ENCODE assay signal across 14 cellular contexts in genomic region chr2:109422758-109423500, GRCh38.
DNase-seq lines count a peak whose midpoint lies in the region; ATAC-seq and TF ChIP-seq lines count a peak whose summit lies in the region.
"Had no signal": no experiment of that assay in that cellular context is flagged by ENCODE, and none has a peak within 500 bp of the region (broad histone marks: within the 10 kb centered on the region; RNA-seq: fewer than 3 reads in every experiment).

No MANE protein-coding gene starts in this region.

- peaks cover 38% of the 10 kb centered on the region for H3K36me3 Mint-ChIP-seq in chondrocyte (ENCODE audit: low read depth)
- H3K36me3 Mint-ChIP-seq: CD4-positive, alpha-beta memory T cell had no signal

- no peak overlapping the region for H2BK12ac ChIP-seq in neuronal stem cell (ENCODE audit: low read length)

- peak overlapping the region; percentile 9 for H3K9ac ChIP-seq in neuronal stem cell (ENCODE audit: low read depth, low read length, poor library complexity)

- H3K4me2 ChIP-seq in neuronal stem cell (ENCODE audit: insufficient read depth, low read length, poor library complexity, severe bottlenecking): no peak overlapping the region

- H3K27ac ChIP-seq in neuronal stem cell (replicated peaks; ENCODE audit: low read length): no peak overlapping the region
- H3K27ac ChIP-seq in gastrocnemius medialis: peak overlapping the region; percentile 56 to 85 (median 77)
- no peak overlapping the region for H3K27ac ChIP-seq in upper lobe of left lung
- no peak overlapping the region for H3K27ac ChIP-seq in uterus
- H3K27ac ChIP-seq: C4-2B, HL-60 had no signal

- no peak overlapping the region for H3K4me3 Mint-ChIP-seq in chondrocyte (ENCODE audit: unreplicated experiment)
- H3K4me3 Mint-ChIP-seq: B cell; CD4-positive, alpha-beta memory T cell had no signal

- H2BK120ac ChIP-seq in neuronal stem cell (ENCODE audit: low read depth, low read length): no peak overlapping the region

- no peak for TF ChIP-seq CTCF in chondrocyte (IDR thresholded peaks at IDR 0.05)
- TF ChIP-seq CTCF in gastrocnemius medialis (IDR thresholded peaks at IDR 0.05 in 4 of 5, conservative IDR thresholded peaks at IDR 0.05 in 1 of 5): no peak
- no peak for TF ChIP-seq CTCF in upper lobe of left lung (IDR thresholded peaks at IDR 0.05)
- TF ChIP-seq CTCF in uterus (IDR thresholded peaks at IDR 0.05): no peak

- ATAC-seq in gastrocnemius medialis (peak; percentile 73 to 79), upper lobe of left lung (ENCODE audit: low FRiP score in 2 of 2) (no peak)

- no peaks in the 10 kb centered on the region for H3K36me3 ChIP-seq in neuronal stem cell (replicated peaks in 1 of 2; ENCODE audit: control insufficient read depth in 2 of 2, insufficient read depth in 2 of 2, low read length in 2 of 2)
- no peaks in the 10 kb centered on the region for H3K36me3 ChIP-seq in gastrocnemius medialis
- H3K36me3 ChIP-seq in upper lobe of left lung: no peaks in the 10 kb centered on the region
- no peaks in the 10 kb centered on the region for H3K36me3 ChIP-seq in uterus

- H3K14ac ChIP-seq in neuronal stem cell (ENCODE audit: low read length): peak overlapping the region; percentile 63

- H3K27me3 ChIP-seq in neuronal stem cell (ENCODE audit: control insufficient read depth in 3 of 3, insufficient read depth in 3 of 3, low read depth in 1 of 3, low read length in 3 of 3) (no peaks in the 10 kb centered on the region), gastrocnemius medialis (no peaks in the 10 kb centered on the region), upper lobe of left lung (no peaks in the 10 kb centered on the region), uterus (no peaks in the 10 kb centered on the region)

- no peaks in the 10 kb centered on the region for H3K27me3 Mint-ChIP-seq in chondrocyte (ENCODE audit: low read depth)
- H3K27me3 Mint-ChIP-seq: B cell had no signal

- no peak overlapping the region for H3K27ac Mint-ChIP-seq in chondrocyte (ENCODE audit: unreplicated experiment)
- H3K27ac Mint-ChIP-seq: B cell had no signal

- H3K9me3 ChIP-seq in neuronal stem cell (replicated peaks in 1 of 2; ENCODE audit: control insufficient read depth in 2 of 2, insufficient read depth in 1 of 2, low read depth in 1 of 2, low read length in 2 of 2): no peaks in the 10 kb centered on the region
- H3K9me3 ChIP-seq in gastrocnemius medialis: no peaks in the 10 kb centered on the region
- H3K9me3 ChIP-seq in upper lobe of left lung: no peaks in the 10 kb centered on the region
- no peaks in the 10 kb centered on the region for H3K9me3 ChIP-seq in uterus

- H2BK15ac ChIP-seq in neuronal stem cell (ENCODE audit: low read length): no peak overlapping the region

- no CpG with 5 or more reads among the region's 16 CpGs for WGBS in neuronal stem cell (ENCODE audit: extremely low coverage in 2 of 2, insufficient read length in 2 of 2, insufficient replicate concordance in 1 of 2), 2 donors
- WGBS in upper lobe of left lung, 2 donors: 82 to 90% methylated on average over 13 to 16 of the region's 16 CpGs

- H3K4me1 ChIP-seq in neuronal stem cell (ENCODE audit: control insufficient read depth in 2 of 2, insufficient read depth in 1 of 2, low read depth in 1 of 2, low read length in 2 of 2): no peaks in the 10 kb centered on the region
- H3K4me1 ChIP-seq in gastrocnemius medialis: peaks cover 24 to 37% of the 10 kb centered on the region in 2 donors
- peaks cover 13 to 19% (median 15%) of the 10 kb centered on the region in 4 donors for H3K4me1 ChIP-seq in upper lobe of left lung
- no peaks in the 10 kb centered on the region for H3K4me1 ChIP-seq in uterus

- H4K91ac ChIP-seq in neuronal stem cell (ENCODE audit: low read depth, low read length, poor library complexity): no peak overlapping the region

- in situ Hi-C loops in gastrocnemius medialis (cut with MboI; ENCODE audit: low sequenced_read_pairs in 4 of 4) (no loop called here), G401 (cut with HindIII; ENCODE audit: low sequenced_read_pairs) (no loop called here)

- H3K18ac ChIP-seq in neuronal stem cell (ENCODE audit: low read length): peak overlapping the region; percentile 42

- H2AFZ ChIP-seq in neuronal stem cell (ENCODE audit: low read length): no peak overlapping the region

- H3K9me3 Mint-ChIP-seq in chondrocyte (ENCODE audit: low read depth): no peaks in the 10 kb centered on the region
- H3K9me3 Mint-ChIP-seq: CD4-positive, alpha-beta memory T cell had no signal

- DNase-seq in chondrocyte (ENCODE audit: low spot score) (peak; percentile 67), neuronal stem cell (ENCODE audit: low spot score) (no peak), gastrocnemius medialis (peak; percentile 77 to 81), G401 (ENCODE audit: low spot score) (no peak), upper lobe of left lung (no peak), NCI-H526 treated with DMSO at 0.1 percent for 48 hours (lab: John Stamatoyannopoulos, UW) (no peak), uterus (no peak)
- DNase-seq: CD4-positive, alpha-beta memory T cell; DMS79 treated with DMSO at 0.1 percent for 48 hours; EL; GF-D8 had no signal

- H2BK5ac ChIP-seq in neuronal stem cell (ENCODE audit: low read length): no peak overlapping the region

- H3K4me1 Mint-ChIP-seq in chondrocyte (ENCODE audit: low read depth): peaks cover 29% of the 10 kb centered on the region
- H3K4me1 Mint-ChIP-seq: B cell; CD4-positive, alpha-beta memory T cell had no signal

- no peak for TF ChIP-seq EP300 in upper lobe of left lung (IDR thresholded peaks at IDR 0.05)

- no peak overlapping the region for H3K4ac ChIP-seq in neuronal stem cell (ENCODE audit: low read length)

- no peak overlapping the region for H3K4me3 ChIP-seq in neuronal stem cell (ENCODE audit: low read length in 2 of 2)
- H3K4me3 ChIP-seq in gastrocnemius medialis: no peak overlapping the region
- H3K4me3 ChIP-seq in upper lobe of left lung: no peak overlapping the region
- H3K4me3 ChIP-seq in uterus: no peak overlapping the region

- no peak overlapping the region for H4K8ac ChIP-seq in neuronal stem cell (ENCODE audit: low read depth, low read length)

- H3K23ac ChIP-seq in neuronal stem cell (ENCODE audit: low read depth, low read length, poor library complexity): peak overlapping the region; percentile 44

- H3K79me1 ChIP-seq in neuronal stem cell (ENCODE audit: low read depth, low read length): no peaks in the 10 kb centered on the region

- no peak overlapping the region for H2AK5ac ChIP-seq in neuronal stem cell (ENCODE audit: low read depth, low read length)

- TF ChIP-seq POLR2A in gastrocnemius medialis (IDR thresholded peaks at IDR 0.05) (no peak), upper lobe of left lung (IDR thresholded peaks at IDR 0.05) (no peak), uterus (IDR thresholded peaks at IDR 0.05) (no peak)

- intact Hi-C loops in gastrocnemius medialis (cut with DNase I; ENCODE audit: low total_unique reads): loop anchor here (1.0 to 2.0 kb wide), 4 partner anchors 14 to 88 kb away; no protein-coding TSS in a partner anchor
- intact Hi-C loops in uterus (cut with DNase I; ENCODE audit: low total_unique reads): no loop called here

Comparison
In these comparisons a context has a peak if more than half of its experiments do, and no peak if none do; other contexts are left out.
1. DNase-seq: peak in chondrocyte (single experiment) and gastrocnemius medialis (2 of 2); none in neuronal stem cell (single experiment), G401 (single experiment), upper lobe of left lung (0 of 2), NCI-H526 treated with DMSO at 0.1 percent for 48 hours (single experiment) and uterus (0 of 2).
2. H3K27ac ChIP-seq: peak in gastrocnemius medialis (4 of 4); none in neuronal stem cell (single experiment), upper lobe of left lung (0 of 4) and uterus (0 of 2).
3. ATAC-seq: peak in gastrocnemius medialis (2 of 2); none in upper lobe of left lung (0 of 2).